In genomic region chr10:60883187-60883586, GRCh38 we compare ENCODE assay signal across 8 cellular contexts.
A peak's percentile ranks its signal among the peaks of the same experiment; 100 is the strongest.
DNase-seq lines count a peak whose midpoint lies in the region; ATAC-seq and TF ChIP-seq lines count a peak whose summit lies in the region.

No MANE protein-coding gene starts in this region.

- H4K8ac ChIP-seq in neuronal stem cell (ENCODE audit: low read depth, low read length), result no peak overlapping the region

- no peak overlapping the region for H3K23ac ChIP-seq in neuronal stem cell (ENCODE audit: low read depth, low read length, poor library complexity)

- DNase-seq in AG10803 (ENCODE audit: low read depth) (no peak), dermis microvascular lymphatic vessel endothelial cell (ENCODE audit: low read depth in 2 of 2) (peak; percentile 30 to 61), neuronal stem cell (ENCODE audit: low spot score) (peak; percentile 18), T-helper 9 cell (no peak)

- H3K79me1 ChIP-seq in neuronal stem cell (ENCODE audit: low read depth, low read length), result no peaks in the 10 kb centered on the region

- H3K27ac ChIP-seq in neuronal stem cell (replicated peaks; ENCODE audit: low read length), result peak overlapping the region; percentile 19

- peaks cover 0 to 7% of the 10 kb centered on the region in 2 donors for H3K9me3 ChIP-seq in neuronal stem cell (replicated peaks in 1 of 2; ENCODE audit: control insufficient read depth in 2 of 2, insufficient read depth in 1 of 2, low read depth in 1 of 2, low read length in 2 of 2)

- H2BK12ac ChIP-seq in neuronal stem cell (ENCODE audit: low read length), result no peak overlapping the region

- no peak overlapping the region for H2BK5ac ChIP-seq in neuronal stem cell (ENCODE audit: low read length)

- peaks cover 5 to 8% of the 10 kb centered on the region in 2 donors for H3K4me1 ChIP-seq in neuronal stem cell (ENCODE audit: control insufficient read depth in 2 of 2, insufficient read depth in 1 of 2, low read depth in 1 of 2, low read length in 2 of 2)

- TF ChIP-seq RAD21 in Ishikawa (IDR thresholded peaks at IDR 0.05; ENCODE audit: low read depth), result peak; percentile 54

- H3K4me2 ChIP-seq in neuronal stem cell (ENCODE audit: insufficient read depth, low read length, poor library complexity, severe bottlenecking), result no peak overlapping the region

- no peak overlapping the region for H2AFZ ChIP-seq in neuronal stem cell (ENCODE audit: low read length)

- no peak overlapping the region for H3K4ac ChIP-seq in neuronal stem cell (ENCODE audit: low read length)

- no peak for TF ChIP-seq EP300 in Ishikawa (IDR thresholded peaks at IDR 0.05; ENCODE audit: borderline replicate concordance)

- no CpG with 5 or more reads among the region's 6 CpGs for WGBS in neuronal stem cell (ENCODE audit: extremely low coverage in 2 of 2, insufficient read length in 2 of 2, insufficient replicate concordance in 1 of 2), 2 donors

- no peak overlapping the region for H2AK5ac ChIP-seq in neuronal stem cell (ENCODE audit: low read depth, low read length)

- H2BK15ac ChIP-seq in neuronal stem cell (ENCODE audit: low read length), result no peak overlapping the region

- no peak overlapping the region for H2BK120ac ChIP-seq in neuronal stem cell (ENCODE audit: low read depth, low read length)

- H3K27me3 ChIP-seq in neuronal stem cell (ENCODE audit: control insufficient read depth in 3 of 3, insufficient read depth in 3 of 3, low read depth in 1 of 3, low read length in 3 of 3), result no peaks in the 10 kb centered on the region

- ATAC-seq in GM19351 (IDR thresholded peaks at IDR 0.05; ENCODE audit: unreplicated experiment), result peak; percentile 94
- no peak for ATAC-seq in GM21717 (IDR thresholded peaks at IDR 0.05; ENCODE audit: unreplicated experiment)
- no peak for ATAC-seq in GM18511 (IDR thresholded peaks at IDR 0.05; ENCODE audit: unreplicated experiment)

- H3K18ac ChIP-seq in neuronal stem cell (ENCODE audit: low read length), result no peak overlapping the region

- no peak overlapping the region for H3K9ac ChIP-seq in neuronal stem cell (ENCODE audit: low read depth, low read length, poor library complexity)

- peaks cover 2 to 37% of the 10 kb centered on the region in 2 donors for H3K36me3 ChIP-seq in neuronal stem cell (replicated peaks in 1 of 2; ENCODE audit: control insufficient read depth in 2 of 2, insufficient read depth in 2 of 2, low read length in 2 of 2)

- peak; percentile 49 for TF ChIP-seq CTCF in AG10803 (conservative IDR thresholded peaks at IDR 0.05; ENCODE audit: low read length)

- H4K91ac ChIP-seq in neuronal stem cell (ENCODE audit: low read depth, low read length, poor library complexity), result no peak overlapping the region

- H3K4me3 ChIP-seq in AG10803 (ENCODE audit: low read length), result no peak overlapping the region
- no peak overlapping the region for H3K4me3 ChIP-seq in neuronal stem cell (ENCODE audit: low read length in 2 of 2)

- no peak overlapping the region for H3K14ac ChIP-seq in neuronal stem cell (ENCODE audit: low read length)

TF ChIP-seq in Ishikawa, 13 proteins besides CTCF, POLR2A, EP300 and RAD21:
- TF ChIP-seq MAX (IDR thresholded peaks at IDR 0.05) (no peak), TAF1 (IDR thresholded peaks at IDR 0.05; ENCODE audit: low read depth) (no peak), YY1 (IDR thresholded peaks at IDR 0.05; ENCODE audit: low read depth) (no peak), FOXM1 (IDR thresholded peaks at IDR 0.05; ENCODE audit: borderline replicate concordance, low read depth) (no peak), CEBPB (IDR thresholded peaks at IDR 0.05) (no peak), TCF12 (IDR thresholded peaks at IDR 0.05; ENCODE audit: low read depth) (no peak), TEAD4 (IDR thresholded peaks at IDR 0.05) (no peak), CREB1 (IDR thresholded peaks at IDR 0.05; ENCODE audit: low read depth) (no peak), EGR1 (IDR thresholded peaks at IDR 0.05) (no peak), NFIC (IDR thresholded peaks at IDR 0.05) (no peak), ZBTB7A (IDR thresholded peaks at IDR 0.05; ENCODE audit: low read depth) (no peak)
- TF ChIP-seq, protein P1, sequence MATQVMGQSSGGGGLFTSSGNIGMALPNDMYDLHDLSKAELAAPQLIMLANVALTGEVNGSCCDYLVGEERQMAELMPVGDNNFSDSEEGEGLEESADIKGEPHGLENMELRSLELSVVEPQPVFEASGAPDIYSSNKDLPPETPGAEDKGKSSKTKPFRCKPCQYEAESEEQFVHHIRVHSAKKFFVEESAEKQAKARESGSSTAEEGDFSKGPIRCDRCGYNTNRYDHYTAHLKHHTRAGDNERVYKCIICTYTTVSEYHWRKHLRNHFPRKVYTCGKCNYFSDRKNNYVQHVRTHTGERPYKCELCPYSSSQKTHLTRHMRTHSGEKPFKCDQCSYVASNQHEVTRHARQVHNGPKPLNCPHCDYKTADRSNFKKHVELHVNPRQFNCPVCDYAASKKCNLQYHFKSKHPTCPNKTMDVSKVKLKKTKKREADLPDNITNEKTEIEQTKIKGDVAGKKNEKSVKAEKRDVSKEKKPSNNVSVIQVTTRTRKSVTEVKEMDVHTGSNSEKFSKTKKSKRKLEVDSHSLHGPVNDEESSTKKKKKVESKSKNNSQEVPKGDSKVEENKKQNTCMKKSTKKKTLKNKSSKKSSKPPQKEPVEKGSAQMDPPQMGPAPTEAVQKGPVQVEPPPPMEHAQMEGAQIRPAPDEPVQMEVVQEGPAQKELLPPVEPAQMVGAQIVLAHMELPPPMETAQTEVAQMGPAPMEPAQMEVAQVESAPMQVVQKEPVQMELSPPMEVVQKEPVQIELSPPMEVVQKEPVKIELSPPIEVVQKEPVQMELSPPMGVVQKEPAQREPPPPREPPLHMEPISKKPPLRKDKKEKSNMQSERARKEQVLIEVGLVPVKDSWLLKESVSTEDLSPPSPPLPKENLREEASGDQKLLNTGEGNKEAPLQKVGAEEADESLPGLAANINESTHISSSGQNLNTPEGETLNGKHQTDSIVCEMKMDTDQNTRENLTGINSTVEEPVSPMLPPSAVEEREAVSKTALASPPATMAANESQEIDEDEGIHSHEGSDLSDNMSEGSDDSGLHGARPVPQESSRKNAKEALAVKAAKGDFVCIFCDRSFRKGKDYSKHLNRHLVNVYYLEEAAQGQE (IDR thresholded peaks at IDR 0.05; ENCODE audit: low read depth), result no peak
- TF ChIP-seq, protein P2, sequence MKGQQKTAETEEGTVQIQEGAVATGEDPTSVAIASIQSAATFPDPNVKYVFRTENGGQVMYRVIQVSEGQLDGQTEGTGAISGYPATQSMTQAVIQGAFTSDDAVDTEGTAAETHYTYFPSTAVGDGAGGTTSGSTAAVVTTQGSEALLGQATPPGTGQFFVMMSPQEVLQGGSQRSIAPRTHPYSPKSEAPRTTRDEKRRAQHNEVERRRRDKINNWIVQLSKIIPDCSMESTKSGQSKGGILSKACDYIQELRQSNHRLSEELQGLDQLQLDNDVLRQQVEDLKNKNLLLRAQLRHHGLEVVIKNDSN (IDR thresholded peaks at IDR 0.05), result no peak
TF ChIP-seq in Ishikawa: peak in this region for 0.

Comparison
In these comparisons a context has a peak if more than half of its experiments do, and no peak if none do; other contexts are left out.
1. DNase-seq: peak in dermis microvascular lymphatic vessel endothelial cell (2 of 2) and neuronal stem cell (single experiment); none in AG10803 (single experiment) and T-helper 9 cell (single experiment).